ENCODE assay signal across 9 cellular contexts in the genomic region with DNA sequence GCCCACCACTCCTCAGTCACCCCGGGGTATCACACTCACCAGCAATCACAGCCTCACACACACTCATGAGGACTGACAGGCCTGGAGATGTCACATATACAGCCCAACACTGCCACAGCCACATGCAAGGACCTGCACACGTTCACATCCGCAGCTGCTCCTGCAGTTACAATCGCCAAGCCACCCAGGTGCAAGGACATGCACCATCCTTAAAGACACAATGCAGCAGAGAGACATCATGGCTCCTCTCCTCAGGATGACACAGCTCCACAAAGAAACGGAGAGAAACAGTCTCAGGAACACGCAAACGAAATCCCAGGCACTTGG. TPM values are rescaled to one million over a fixed set of nuclear protein-coding genes. Genes with fewer than 3 reads are reported as not detected.
DNase-seq lines count a peak whose midpoint lies in the region; ATAC-seq, FAIRE-seq and TF ChIP-seq lines count a peak whose summit lies in the region.
"Had no signal": no experiment of that assay in that cellular context is flagged by ENCODE, and none has a peak within 500 bp of the region (broad histone marks: within the 10 kb centered on the region; RNA-seq: fewer than 3 reads in every experiment).

No MANE protein-coding gene starts in this region.

- no peaks in the 10 kb centered on the region for H3K27me3 ChIP-seq in bronchial epithelial cell (ENCODE audit: control insufficient read depth, insufficient read depth, low read length)
- no peaks in the 10 kb centered on the region for H3K27me3 ChIP-seq in neuron (ENCODE audit: insufficient read depth, low read length)

- no peak for TF ChIP-seq CTCF in bronchial epithelial cell (IDR thresholded peaks at IDR 0.05; ENCODE audit: insufficient read depth, low read length, severe bottlenecking)

- no peaks in the 10 kb centered on the region for H3K36me3 ChIP-seq in bronchial epithelial cell (ENCODE audit: control insufficient read depth, insufficient read depth, low read length)
- no peaks in the 10 kb centered on the region for H3K36me3 ChIP-seq in neuron (ENCODE audit: insufficient read depth, low read length)

- no peak for ATAC-seq in GM18517 (IDR thresholded peaks at IDR 0.05; ENCODE audit: unreplicated experiment)

- peaks cover 6% of the 10 kb centered on the region for H3K4me1 ChIP-seq in neuron (ENCODE audit: insufficient read depth, low read length)

- FAIRE-seq in bronchial epithelial cell (lab: Jason Lieb, UNC) = peak; percentile 28

- H2AFZ ChIP-seq in neuron (ENCODE audit: low read depth, low read length) = no peak overlapping the region

- H3K4me3 ChIP-seq in bronchial epithelial cell (ENCODE audit: low read depth, low read length) (no peak overlapping the region), neuron (ENCODE audit: low read length) (peak overlapping the region; percentile 49)

- H3K9me3 ChIP-seq in neuron (ENCODE audit: low read length) = no peaks in the 10 kb centered on the region

- DNase-seq in DMS79 treated with DMSO at 0.1 percent for 48 hours (lab: John Stamatoyannopoulos, UW) (peak; percentile 2), DMS79 (lab: John Stamatoyannopoulos, UW) (no peak), NCI-H345 treated with DMSO at 0.1 percent for 48 hours (lab: John Stamatoyannopoulos, UW; ENCODE audit: unreplicated experiment) (peak; percentile 3), bronchial epithelial cell (ENCODE audit: low read depth) (no peak), glomerular visceral epithelial cell (ENCODE audit: extremely low spot score) (no peak), 8988T (no peak)

RNA-seq across cellular contexts. Expression of a gene that starts 1.1 kb away (rescaled TPM):
- 0.26 and 0.51 TPM in 2 replicates for total RNA-seq in bronchial epithelial cell

RNA-seq across cellular contexts. Expression of a gene that starts 8.0 kb away (rescaled TPM):
- total RNA-seq in bronchial epithelial cell = not detected in 2 replicates

RNA-seq across cellular contexts. Expression of a gene that starts 32.5 kb away (rescaled TPM):
- 33.2 and 36.2 TPM in 2 replicates for total RNA-seq in bronchial epithelial cell

RNA-seq across cellular contexts. Expression of a gene that starts 48.0 kb away (rescaled TPM):
- total RNA-seq in bronchial epithelial cell = not detected in 2 replicates
- total RNA-seq: NCI-H460 had no signal

Comparison
In these comparisons a context has a peak if more than half of its experiments do, and no peak if none do; other contexts are left out.
1. DNase-seq: peak in DMS79 treated with DMSO at 0.1 percent for 48 hours (single experiment) and NCI-H345 treated with DMSO at 0.1 percent for 48 hours (single experiment); none in DMS79 (single experiment), bronchial epithelial cell (single experiment), glomerular visceral epithelial cell (single experiment) and 8988T (single experiment).